In genomic region chr19:53103903-53104203, GRCh38 we compare ENCODE assay signal across 9 cellular contexts. TPM values are rescaled to one million over a fixed set of nuclear protein-coding genes. Genes with fewer than 3 reads are reported as not detected.
DNase-seq lines count a peak whose midpoint lies in the region; ATAC-seq and TF ChIP-seq lines count a peak whose summit lies in the region.
"Had no signal": no experiment of that assay in that cellular context is flagged by ENCODE, and none has a peak within 500 bp of the region (broad histone marks: within the 10 kb centered on the region; RNA-seq: fewer than 3 reads in every experiment).

No MANE protein-coding gene starts in this region.

- WGBS in hepatocyte (ENCODE audit: low lambda C conversion rate, missing lambda C conversion rate) = 16% methylated on average over 12 of the region's 12 CpGs

- H3K4me2 ChIP-seq in hepatocyte = peak overlapping the region; percentile 87

- no peak for TF ChIP-seq CTCF in WTC11 (IDR thresholded peaks at IDR 0.05)
- no peak for TF ChIP-seq CTCF in hepatocyte (IDR thresholded peaks at IDR 0.05; ENCODE audit: poor library complexity)

- H3K9me3 Mint-ChIP-seq in WTC11 = no peaks in the 10 kb centered on the region

- H3K36me3 Mint-ChIP-seq in WTC11 = peaks cover 17% of the 10 kb centered on the region

- H2AFZ ChIP-seq in hepatocyte = peak overlapping the region; percentile 34

- H3K27ac ChIP-seq in hepatocyte = peak overlapping the region; percentile 99
- peak overlapping the region; percentile 76 for H3K27ac ChIP-seq in skeletal muscle tissue (ENCODE audit: low read depth, low read length)

- peak overlapping the region; percentile 76 to 80 (median 78) for H3K9ac ChIP-seq in skeletal muscle tissue (ENCODE audit: low read depth in 1 of 3, low read length in 3 of 3)

- POLR2A ChIA-PET in WTC11 (lab: Charles Lee) = no interaction called here

- peak overlapping the region; percentile 49; the same call in 1 of the 2 replicates for H3K27ac Mint-ChIP-seq in WTC11

- H3K27me3 ChIP-seq in H7 (ENCODE audit: control insufficient read depth, insufficient read depth, low read length) = no peaks in the 10 kb centered on the region
- H3K27me3 ChIP-seq in hepatocyte = no peaks in the 10 kb centered on the region
- H3K27me3 ChIP-seq in skeletal muscle tissue (ENCODE audit: control insufficient read depth in 3 of 3, insufficient read depth in 3 of 3, low read length in 3 of 3) = no peaks in the 10 kb centered on the region

- H3K9me3 ChIP-seq in hepatocyte (ENCODE audit: low read depth) (no peaks in the 10 kb centered on the region), skeletal muscle tissue (ENCODE audit: control insufficient read depth in 3 of 3, low read length in 3 of 3) (no peaks in the 10 kb centered on the region)

- H4K20me1 ChIP-seq in hepatocyte (ENCODE audit: insufficient read depth, poor library complexity, severe bottlenecking) = no peaks in the 10 kb centered on the region

- H3K4me1 Mint-ChIP-seq in WTC11 = peaks cover 13% of the 10 kb centered on the region

- H3K27me3 Mint-ChIP-seq in WTC11 (ENCODE audit: low read depth) = peaks cover 8% of the 10 kb centered on the region; the same call in 1 of the 2 replicates

- CTCF ChIA-PET in WTC11 (lab: Charles Lee) = no interaction called here

- DNase-seq in H7 = no peak
- DNase-seq in WTC11 (ENCODE audit: low spot score) = no peak
- no peak for DNase-seq in hepatocyte (ENCODE audit: low spot score)
- no peak for DNase-seq in NOMO-1 (lab: John Stamatoyannopoulos, UW; ENCODE audit: unreplicated experiment in 2 of 2)
- DNase-seq in NCI-H2196 treated with DMSO at 0.1 percent for 48 hours (lab: John Stamatoyannopoulos, UW; ENCODE audit: unreplicated experiment) = no peak

- peak overlapping the region; percentile 82 for H3K4me3 Mint-ChIP-seq in WTC11

- peak overlapping the region; percentile 50 for H3K4me3 ChIP-seq in H7 (ENCODE audit: insufficient read depth, low read depth, low read length)
- peak overlapping the region; percentile 43 for H3K4me3 ChIP-seq in hepatocyte
- peak overlapping the region; percentile 85 to 93 (median 88) for H3K4me3 ChIP-seq in skeletal muscle tissue (ENCODE audit: low read length in 3 of 3)

- H3K4me1 ChIP-seq in hepatocyte (ENCODE audit: insufficient read depth) (peaks cover 16% of the 10 kb centered on the region), skeletal muscle tissue (ENCODE audit: control insufficient read depth in 3 of 3, insufficient read depth in 3 of 3, low read length in 3 of 3) (peaks cover 13 to 15% (median 14%) of the 10 kb centered on the region in 3 donors)

- H3K79me2 ChIP-seq in hepatocyte = peaks cover 43% of the 10 kb centered on the region

- H3K36me3 ChIP-seq in H7 (replicated peaks; ENCODE audit: control insufficient read depth, insufficient read depth, low read length) (peaks cover 5% of the 10 kb centered on the region), hepatocyte (replicated peaks; ENCODE audit: insufficient read depth, low read depth) (no peaks in the 10 kb centered on the region), skeletal muscle tissue (ENCODE audit: control insufficient read depth in 3 of 3, insufficient read depth in 3 of 3, low read length in 3 of 3) (peaks cover 0 to 12% (median 10%) of the 10 kb centered on the region in 3 donors)

- H3K9me2 ChIP-seq in hepatocyte (replicated peaks; ENCODE audit: insufficient read depth) = no peaks in the 10 kb centered on the region

- ATAC-seq in WTC11 = no peak
- ATAC-seq in HG02852 (IDR thresholded peaks at IDR 0.05; ENCODE audit: unreplicated experiment) = no peak
- ATAC-seq in GM18519 (IDR thresholded peaks at IDR 0.05; ENCODE audit: low FRiP score, unreplicated experiment) = no peak

TF ChIP-seq in WTC11, 78 proteins besides CTCF, POLR2A, EP300 and RAD21:
- no peak for TF ChIP-seq SMAD3 (CRISPR knock-in tag; IDR thresholded peaks at IDR 0.05; ENCODE audit: borderline replicate concordance)
- TF ChIP-seq, protein P1, sequence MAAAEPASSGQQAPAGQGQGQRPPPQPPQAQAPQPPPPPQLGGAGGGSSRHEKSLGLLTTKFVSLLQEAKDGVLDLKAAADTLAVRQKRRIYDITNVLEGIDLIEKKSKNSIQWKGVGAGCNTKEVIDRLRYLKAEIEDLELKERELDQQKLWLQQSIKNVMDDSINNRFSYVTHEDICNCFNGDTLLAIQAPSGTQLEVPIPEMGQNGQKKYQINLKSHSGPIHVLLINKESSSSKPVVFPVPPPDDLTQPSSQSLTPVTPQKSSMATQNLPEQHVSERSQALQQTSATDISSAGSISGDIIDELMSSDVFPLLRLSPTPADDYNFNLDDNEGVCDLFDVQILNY (CRISPR knock-in tag; IDR thresholded peaks at IDR 0.05) = 0 out of 2 replicates have a peak, but pooled peaks have one; percentile 0
TF ChIP-seq in WTC11: peak in this region for 1.

RNA-seq across cellular contexts. Expression of gene ZNF160, which starts 0.6 kb away (rescaled TPM):
- total RNA-seq in H7 (2014; rRNA removed; shearing (Covaris generic)) = 21.6 and 48.7 TPM in 2 replicates
- 53.8 to 54.6 TPM (median 54.5 TPM) in 3 replicates for total RNA-seq in WTC11 (2021)
- 52.5 and 53.1 TPM in 2 replicates for total RNA-seq in hepatocyte
- polyA plus RNA-seq in hepatocyte = 23.5 and 28.0 TPM in 2 replicates
- 20.9 TPM for total RNA-seq in skeletal muscle tissue

RNA-seq across cellular contexts. Expression of gene ZNF415, which starts 28.9 kb away (rescaled TPM):
- 5.5 and 9.6 TPM in 2 replicates for total RNA-seq in H7 (2014; rRNA removed; shearing (Covaris generic))
- total RNA-seq in WTC11 (2021) (9.3 to 11.2 TPM (median 11.2 TPM) in 3 replicates), hepatocyte (14.6 and 24.1 TPM in 2 replicates), skeletal muscle tissue (3.7 TPM)
- 7.4 and 15.2 TPM in 2 replicates for polyA plus RNA-seq in hepatocyte

RNA-seq across cellular contexts. Expression of gene ZNF347, which starts 55.0 kb away (rescaled TPM):
- total RNA-seq in H7 (2014; rRNA removed; shearing (Covaris generic)) = 7.1 and 9.7 TPM in 2 replicates
- total RNA-seq in WTC11 (2021) = 10.9 to 11.3 TPM (median 11.0 TPM) in 3 replicates
- 8.3 and 9.2 TPM in 2 replicates for total RNA-seq in hepatocyte
- polyA plus RNA-seq in hepatocyte = 3.8 and 7.1 TPM in 2 replicates
- total RNA-seq in skeletal muscle tissue = 6.8 TPM

RNA-seq across cellular contexts. Expression of gene ERVV-2, which starts 59.3 kb away (rescaled TPM):
- 0.14 and 1.1 TPM in 2 replicates for total RNA-seq in H7 (2014; rRNA removed; shearing (Covaris generic))
- total RNA-seq in WTC11 (2021) (0.26 to 0.46 TPM (median 0.46 TPM) in 3 replicates), hepatocyte (2.5 and 4.5 TPM in 2 replicates), skeletal muscle tissue (not detected)
- 2.5 and 4.1 TPM in 2 replicates for polyA plus RNA-seq in hepatocyte
- total RNA-seq: H4 had no signal
